In the genomic region with DNA sequence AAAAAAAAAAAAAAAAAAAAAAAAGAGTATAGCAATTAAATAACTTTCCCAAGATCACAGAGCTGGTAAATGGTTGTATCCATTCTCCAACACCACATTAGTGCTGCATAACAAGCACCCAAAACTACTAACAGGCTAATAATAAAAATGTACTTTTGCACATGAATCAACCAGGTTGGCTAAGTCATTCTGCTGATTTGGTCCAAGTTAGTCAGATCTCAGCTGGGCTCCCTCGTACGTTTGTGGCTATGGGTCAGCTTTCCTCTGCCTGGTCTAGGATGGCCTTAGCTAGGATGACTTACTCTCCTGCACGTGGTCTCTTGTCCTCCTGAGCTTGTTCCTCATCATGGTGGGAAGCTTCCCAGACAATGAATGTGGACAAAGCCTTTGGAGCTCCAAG, we compare ENCODE assay signal across 1 cellular context.
TF ChIP-seq lines count a peak whose summit lies in the region.

No MANE protein-coding gene starts in this region.

TF ChIP-seq in H1, 55 proteins besides CTCF, POLR2A, EP300 and RAD21:
- TF ChIP-seq CREB1 (IDR thresholded peaks at IDR 0.05) = no peak
- no peak for TF ChIP-seq SRF (IDR thresholded peaks at IDR 0.05; ENCODE audit: low read depth, low read length)
- no peak for TF ChIP-seq CBX8 (IDR thresholded peaks at IDR 0.05; ENCODE audit: borderline replicate concordance, low read depth, low read length)
- TF ChIP-seq MAFK (IDR thresholded peaks at IDR 0.05; ENCODE audit: low read depth, low read length) = no peak
- TF ChIP-seq SP1 (IDR thresholded peaks at IDR 0.05; ENCODE audit: low read depth, low read length) = no peak
- TF ChIP-seq RXRA (IDR thresholded peaks at IDR 0.05; ENCODE audit: insufficient read depth, low read depth, low read length) = no peak
- no peak for TF ChIP-seq SUZ12 (IDR thresholded peaks at IDR 0.05; ENCODE audit: low read length)
- TF ChIP-seq POLR2AphosphoS5 (IDR thresholded peaks at IDR 0.05; ENCODE audit: low read depth, low read length) = no peak
- TF ChIP-seq TAF7 (optimal IDR thresholded peaks at IDR 0.05; ENCODE audit: borderline replicate concordance, low read depth, low read length) = no peak
- no peak for TF ChIP-seq GABPA (IDR thresholded peaks at IDR 0.05; ENCODE audit: borderline replicate concordance, insufficient read depth, low read length)
- TF ChIP-seq, protein P1, sequence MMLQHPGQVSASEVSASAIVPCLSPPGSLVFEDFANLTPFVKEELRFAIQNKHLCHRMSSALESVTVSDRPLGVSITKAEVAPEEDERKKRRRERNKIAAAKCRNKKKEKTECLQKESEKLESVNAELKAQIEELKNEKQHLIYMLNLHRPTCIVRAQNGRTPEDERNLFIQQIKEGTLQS (IDR thresholded peaks at IDR 0.05; ENCODE audit: insufficient read depth, low read depth, low read length) = no peak
- TF ChIP-seq, protein P2, sequence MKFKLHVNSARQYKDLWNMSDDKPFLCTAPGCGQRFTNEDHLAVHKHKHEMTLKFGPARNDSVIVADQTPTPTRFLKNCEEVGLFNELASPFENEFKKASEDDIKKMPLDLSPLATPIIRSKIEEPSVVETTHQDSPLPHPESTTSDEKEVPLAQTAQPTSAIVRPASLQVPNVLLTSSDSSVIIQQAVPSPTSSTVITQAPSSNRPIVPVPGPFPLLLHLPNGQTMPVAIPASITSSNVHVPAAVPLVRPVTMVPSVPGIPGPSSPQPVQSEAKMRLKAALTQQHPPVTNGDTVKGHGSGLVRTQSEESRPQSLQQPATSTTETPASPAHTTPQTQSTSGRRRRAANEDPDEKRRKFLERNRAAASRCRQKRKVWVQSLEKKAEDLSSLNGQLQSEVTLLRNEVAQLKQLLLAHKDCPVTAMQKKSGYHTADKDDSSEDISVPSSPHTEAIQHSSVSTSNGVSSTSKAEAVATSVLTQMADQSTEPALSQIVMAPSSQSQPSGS (IDR thresholded peaks at IDR 0.05; ENCODE audit: low read length) = no peak
- no peak for TF ChIP-seq CHD1 (IDR thresholded peaks at IDR 0.05; ENCODE audit: low read depth, low read length)
- TF ChIP-seq KDM5A (IDR thresholded peaks at IDR 0.05; ENCODE audit: low read length) = no peak
